11 cellular contexts compared by ENCODE assay signal in the genomic region with DNA sequence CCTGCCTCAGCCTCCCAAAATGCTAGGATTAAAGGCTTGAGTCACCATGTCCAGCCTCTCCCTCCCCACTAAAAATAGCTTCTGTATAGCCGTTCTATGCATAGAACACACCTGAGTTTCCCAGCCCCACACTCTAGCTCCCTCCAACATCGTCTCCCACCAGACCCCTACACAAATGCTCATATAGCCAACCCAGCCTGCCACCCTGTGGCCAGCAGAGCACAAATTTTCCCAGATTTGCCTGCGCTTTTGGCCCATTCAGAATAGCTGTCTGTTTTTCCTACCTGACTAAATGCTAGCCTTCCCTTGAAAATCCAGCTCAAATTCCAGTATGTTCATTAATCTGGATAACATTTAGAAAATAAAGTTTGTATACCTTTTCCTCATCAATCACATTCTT. TPM values are rescaled to one million over a fixed set of nuclear protein-coding genes. Genes with fewer than 3 reads are reported as not detected.
DNase-seq lines count a peak whose midpoint lies in the region; ATAC-seq and TF ChIP-seq lines count a peak whose summit lies in the region.
"Had no signal": no experiment of that assay in that cellular context is flagged by ENCODE, and none has a peak within 500 bp of the region (broad histone marks: within the 10 kb centered on the region; RNA-seq: fewer than 3 reads in every experiment).

No MANE protein-coding gene starts in this region.

- no peak overlapping the region for H2AFZ ChIP-seq in HCT116 (ENCODE audit: low read depth, low read length, poor library complexity, severe bottlenecking)

- CTCF ChIA-PET in activated CD4-positive, alpha-beta memory T cell treated with anti-CD3 and anti-CD28 coated beads for 36 hours (lab: Charles Lee): interaction anchor here (0.7 to 2.4 kb wide), 7 partner anchors 9 to 332 kb away, joined by 3 to 10 read pairs (median 4); no protein-coding TSS in a partner anchor
- CTCF ChIA-PET in activated CD4-positive, alpha-beta memory T cell treated with anti-CD3 and anti-CD28 coated beads, Interleukin-2, amount 10 ng/mL, durations not matched to agents 7 days and 5 days (lab: Charles Lee): interaction anchor here (1.1 to 3.5 kb wide), 5 partner anchors 9 to 361 kb away, joined by 5 to 15 read pairs (median 8); no protein-coding TSS in a partner anchor
- CTCF ChIA-PET in HCT116 (lab: Charles Lee): interaction anchor here (1.4 to 2.0 kb wide), 3 partner anchors 117 to 361 kb away, joined by 5 to 8 read pairs (median 5); no protein-coding TSS in a partner anchor

- DNase-seq in activated CD4-positive, alpha-beta memory T cell treated with anti-CD3 and anti-CD28 coated beads for 36 hours: no peak
- no peak for DNase-seq in activated CD4-positive, alpha-beta memory T cell treated with anti-CD3 and anti-CD28 coated beads, Interleukin-2, amount 10 ng/mL, durations not matched to agents 7 days and 5 days
- DNase-seq in HCT116 (ENCODE audit: low read depth, low spot score) (no peak), astrocyte of the cerebellum (ENCODE audit: low read depth) (no peak), upper lobe of left lung (no peak), RKO (ENCODE audit: low spot score) (no peak)
- DNase-seq in natural killer cell treated with Interleukin-12 subunit alpha and Interleukin-12 subunit beta and Interleukin-15 and Interleukin-18, amount 100 ng/mL, for 72 hours (ENCODE audit: low spot score): peak; percentile 23
- DNase-seq: activated naive CD4-positive, alpha-beta T cell; NCI-H526 treated with DMSO at 0.1 percent for 48 hours had no signal

- H3K4me1 ChIP-seq in HCT116 (ENCODE audit: control insufficient read depth in 1 of 2, insufficient read depth in 2 of 2, low read length in 2 of 2) (no peaks in the 10 kb centered on the region), upper lobe of left lung (no peaks in the 10 kb centered on the region)

- no peaks in the 10 kb centered on the region for H3K36me3 ChIP-seq in HCT116 (ENCODE audit: control insufficient read depth in 1 of 2, insufficient read depth in 2 of 2, low read length in 2 of 2)
- H3K36me3 ChIP-seq in upper lobe of left lung: no peaks in the 10 kb centered on the region

- in situ Hi-C loops in astrocyte of the cerebellum (cut with HindIII; ENCODE audit: low sequenced_read_pairs): no loop called here

- H3K9me3 Mint-ChIP-seq in activated CD4-positive, alpha-beta memory T cell treated with anti-CD3 and anti-CD28 coated beads for 36 hours: peaks cover 12% of the 10 kb centered on the region
- peaks cover 10% of the 10 kb centered on the region for H3K9me3 Mint-ChIP-seq in activated CD4-positive, alpha-beta memory T cell treated with anti-CD3 and anti-CD28 coated beads, Interleukin-2, amount 10 ng/mL, durations not matched to agents 7 days and 5 days
- H3K9me3 Mint-ChIP-seq in natural killer cell treated with Interleukin-12 subunit alpha and Interleukin-12 subunit beta and Interleukin-15 and Interleukin-18, amount 100 ng/mL, for 72 hours: peaks cover under 1% of the 10 kb centered on the region

- no peaks in the 10 kb centered on the region for H3K9me2 ChIP-seq in HCT116 (ENCODE audit: insufficient read depth)

- no peaks in the 10 kb centered on the region for H3K27me3 ChIP-seq in HCT116 (ENCODE audit: insufficient read depth, low read length)
- H3K27me3 ChIP-seq in upper lobe of left lung: no peaks in the 10 kb centered on the region

- intact Hi-C loops in activated CD4-positive, alpha-beta memory T cell treated with anti-CD3 and anti-CD28 coated beads for 36 hours (cut with micrococcal nuclease): loop anchor here (5.0 kb wide), 1 partner anchor 206 kb away; no protein-coding TSS in a partner anchor
- intact Hi-C loops in HCT116 (cut with micrococcal nuclease): no loop called here

- TF ChIP-seq RAD21 in HCT116 (IDR thresholded peaks at IDR 0.05; ENCODE audit: low read depth): peak; percentile 51

- no peaks in the 10 kb centered on the region for H3K79me2 ChIP-seq in HCT116 (ENCODE audit: insufficient read depth, low read length)

- H3K9me3 ChIP-seq in HCT116 (ENCODE audit: control insufficient read depth in 1 of 2, insufficient read depth in 1 of 2, low read depth in 1 of 2, low read length in 2 of 2) (no peaks in the 10 kb centered on the region), upper lobe of left lung (no peaks in the 10 kb centered on the region)

- TF ChIP-seq CTCF in HCT116 (IDR thresholded peaks at IDR 0.05 in 2 of 3, conservative IDR thresholded peaks at IDR 0.05 in 1 of 3; ENCODE audit: borderline replicate concordance in 1 of 3, insufficient read depth in 1 of 3, low read depth in 2 of 3, low read length in 2 of 3) (peak in 2 of 3 experiments; percentile 25 to 36; a peak in 2 of 6 replicates), astrocyte of the cerebellum (IDR thresholded peaks at IDR 0.05; ENCODE audit: low read depth, low read length, missing control alignments) (peak; percentile 46), upper lobe of left lung (IDR thresholded peaks at IDR 0.05) (no peak)

- ATAC-seq in HCT116 (peak; percentile 58; the same call in 1 of the 2 replicates), upper lobe of left lung (ENCODE audit: low FRiP score in 2 of 2) (no peak), GM19467 (IDR thresholded peaks at IDR 0.05; ENCODE audit: unreplicated experiment) (no peak)
- ATAC-seq in natural killer cell treated with Interleukin-12 subunit alpha and Interleukin-12 subunit beta and Interleukin-15 and Interleukin-18, amount 100 ng/mL, for 72 hours: no peak

- H3K4me3 ChIP-seq in HCT116 (replicated peaks in 1 of 2; ENCODE audit: low read depth in 1 of 2, low read length in 2 of 2) (no peak overlapping the region), astrocyte of the cerebellum (ENCODE audit: low read depth, low read length) (no peak overlapping the region), upper lobe of left lung (no peak overlapping the region)

- WGBS in upper lobe of left lung, 2 donors: 88 to 92% methylated on average over 3 of the region's 3 CpGs

- H3K27ac Mint-ChIP-seq in activated CD4-positive, alpha-beta memory T cell treated with anti-CD3 and anti-CD28 coated beads for 36 hours: peak overlapping the region; percentile 46
- no peak overlapping the region for H3K27ac Mint-ChIP-seq in activated CD4-positive, alpha-beta memory T cell treated with anti-CD3 and anti-CD28 coated beads, Interleukin-2, amount 10 ng/mL, durations not matched to agents 7 days and 5 days
- H3K27ac Mint-ChIP-seq in natural killer cell treated with Interleukin-12 subunit alpha and Interleukin-12 subunit beta and Interleukin-15 and Interleukin-18, amount 100 ng/mL, for 72 hours: peak overlapping the region; percentile 22 to 65

- BruUV-seq in HCT116 (replicated peaks; lab: Mats Ljungman, UMichigan): no TSS peak

- TF ChIP-seq POLR2A in HCT116 (IDR thresholded peaks at IDR 0.05; ENCODE audit: borderline replicate concordance, extremely low read depth, insufficient read depth, insufficient read length): no peak
- no peak for TF ChIP-seq POLR2A in upper lobe of left lung (IDR thresholded peaks at IDR 0.05)

- H3K4me1 Mint-ChIP-seq in activated CD4-positive, alpha-beta memory T cell treated with anti-CD3 and anti-CD28 coated beads for 36 hours (ENCODE audit: low read depth): peaks cover 91% of the 10 kb centered on the region
- H3K4me1 Mint-ChIP-seq in activated CD4-positive, alpha-beta memory T cell treated with anti-CD3 and anti-CD28 coated beads, Interleukin-2, amount 10 ng/mL, durations not matched to agents 7 days and 5 days: peaks cover 77% of the 10 kb centered on the region
- peaks cover 37 to 48% of the 10 kb centered on the region in 2 donors for H3K4me1 Mint-ChIP-seq in natural killer cell treated with Interleukin-12 subunit alpha and Interleukin-12 subunit beta and Interleukin-15 and Interleukin-18, amount 100 ng/mL, for 72 hours (ENCODE audit: low read depth in 2 of 2)

- RAD21 ChIA-PET in HCT116 (lab: Charles Lee; ENCODE audit: low non-redundant PET in 1 of 2, low total read pairs in 2 of 2, uncharacterized antibody in 2 of 2, unreplicated experiment in 2 of 2): no interaction called here

- H3K4me3 Mint-ChIP-seq in activated CD4-positive, alpha-beta memory T cell treated with anti-CD3 and anti-CD28 coated beads for 36 hours: no peak overlapping the region
- no peak overlapping the region for H3K4me3 Mint-ChIP-seq in activated CD4-positive, alpha-beta memory T cell treated with anti-CD3 and anti-CD28 coated beads, Interleukin-2, amount 10 ng/mL, durations not matched to agents 7 days and 5 days
- no peak overlapping the region for H3K4me3 Mint-ChIP-seq in natural killer cell treated with Interleukin-12 subunit alpha and Interleukin-12 subunit beta and Interleukin-15 and Interleukin-18, amount 100 ng/mL, for 72 hours

- H3K27me3 Mint-ChIP-seq in activated CD4-positive, alpha-beta memory T cell treated with anti-CD3 and anti-CD28 coated beads for 36 hours: no peaks in the 10 kb centered on the region
- no peaks in the 10 kb centered on the region for H3K27me3 Mint-ChIP-seq in activated CD4-positive, alpha-beta memory T cell treated with anti-CD3 and anti-CD28 coated beads, Interleukin-2, amount 10 ng/mL, durations not matched to agents 7 days and 5 days
- H3K27me3 Mint-ChIP-seq in natural killer cell treated with Interleukin-12 subunit alpha and Interleukin-12 subunit beta and Interleukin-15 and Interleukin-18, amount 100 ng/mL, for 72 hours: no peaks in the 10 kb centered on the region

- POLR2A ChIA-PET in activated CD4-positive, alpha-beta memory T cell treated with anti-CD3 and anti-CD28 coated beads for 36 hours (lab: Charles Lee): interaction anchor here (0.7 to 1.2 kb wide), 2 partner anchors 22 to 258 kb away, joined by 3 read pairs; no protein-coding TSS in a partner anchor
- POLR2A ChIA-PET in activated CD4-positive, alpha-beta memory T cell treated with anti-CD3 and anti-CD28 coated beads, Interleukin-2, amount 10 ng/mL, durations not matched to agents 7 days and 5 days (lab: Charles Lee): interaction anchor here (1.2 to 6.0 kb wide), 8 partner anchors 9 to 81 kb away, joined by 3 to 35 read pairs (median 5); a partner anchor contains a TSS
- POLR2A ChIA-PET in HCT116 (lab: Charles Lee): no interaction called here

- H3K4me2 ChIP-seq in HCT116 (ENCODE audit: low read length): no peak overlapping the region

- H4K20me1 ChIP-seq in HCT116 (ENCODE audit: insufficient read depth): no peaks in the 10 kb centered on the region

- no peak overlapping the region for H3K9ac ChIP-seq in HCT116 (ENCODE audit: low read length)

- no peak overlapping the region for H3K27ac ChIP-seq in HCT116 (ENCODE audit: low read depth, low read length)
- no peak overlapping the region for H3K27ac ChIP-seq in upper lobe of left lung
- H3K27ac ChIP-seq: C4-2B had no signal

- peaks cover 20% of the 10 kb centered on the region for H3K36me3 Mint-ChIP-seq in activated CD4-positive, alpha-beta memory T cell treated with anti-CD3 and anti-CD28 coated beads for 36 hours
- H3K36me3 Mint-ChIP-seq in activated CD4-positive, alpha-beta memory T cell treated with anti-CD3 and anti-CD28 coated beads, Interleukin-2, amount 10 ng/mL, durations not matched to agents 7 days and 5 days (ENCODE audit: low read depth): peaks cover 34% of the 10 kb centered on the region
- H3K36me3 Mint-ChIP-seq in natural killer cell treated with Interleukin-12 subunit alpha and Interleukin-12 subunit beta and Interleukin-15 and Interleukin-18, amount 100 ng/mL, for 72 hours: peaks cover 3% of the 10 kb centered on the region

- no peak for TF ChIP-seq EP300 in upper lobe of left lung (IDR thresholded peaks at IDR 0.05)

RNA-seq across cellular contexts. Expression of a gene that starts 22.8 kb away (rescaled TPM):
- 10 to 100 TPM; 29.6 to 30.1 TPM for total RNA-seq in activated CD4-positive, alpha-beta memory T cell treated with anti-CD3 and anti-CD28 coated beads for 36 hours
- 10 to 100 TPM; 35.9 to 38.3 TPM for total RNA-seq in activated CD4-positive, alpha-beta memory T cell treated with anti-CD3 and anti-CD28 coated beads, Interleukin-2, amount 10 ng/mL, durations not matched to agents 7 days and 5 days
- 4.6 TPM for total RNA-seq in HCT116 (2021; ENCODE audit: unreplicated experiment)
- 3.1 and 4.9 TPM in 2 replicates for polyA plus RNA-seq in HCT116 (2012)
- 10 to 100 TPM in 1 of 2 donors, 1 to 10 TPM in 1; 6.6 to 18.3 TPM for total RNA-seq in natural killer cell treated with Interleukin-12 subunit alpha and Interleukin-12 subunit beta and Interleukin-15 and Interleukin-18, amount 100 ng/mL, for 72 hours
- 10 to 100 TPM in 1 of 6 donors, 1 to 10 TPM in 5; 2.0 to 22.0 (median 6.2) TPM for total RNA-seq in upper lobe of left lung

RNA-seq across cellular contexts. Expression of a gene that starts 47.3 kb away (rescaled TPM):
- total RNA-seq in activated CD4-positive, alpha-beta memory T cell treated with anti-CD3 and anti-CD28 coated beads for 36 hours: 1,000 to 10,000 TPM; 2,535 to 2,567 TPM
- total RNA-seq in activated CD4-positive, alpha-beta memory T cell treated with anti-CD3 and anti-CD28 coated beads, Interleukin-2, amount 10 ng/mL, durations not matched to agents 7 days and 5 days: 1,000 to 10,000 TPM; 5,686 to 5,768 TPM
- 2,677 TPM for total RNA-seq in HCT116 (2021; ENCODE audit: unreplicated experiment)
- 4,398 and 5,903 TPM in 2 replicates for polyA plus RNA-seq in HCT116 (2012)
- total RNA-seq in natural killer cell treated with Interleukin-12 subunit alpha and Interleukin-12 subunit beta and Interleukin-15 and Interleukin-18, amount 100 ng/mL, for 72 hours: 1,000 to 10,000 TPM; 1,502 to 3,073 TPM
- total RNA-seq in upper lobe of left lung: 1,000 to 10,000 TPM; 1,275 to 5,234 (median 2,267) TPM

Comparison
In these comparisons a context has a peak if more than half of its experiments do, and no peak if none do; other contexts are left out.
1. CTCF ChIP-seq: peak in HCT116 (2 of 3) and astrocyte of the cerebellum (single experiment); none in upper lobe of left lung (0 of 6).